Comparison of ENCODE assay signal across 8 cellular contexts in genomic region chr13:43786766-43787517, GRCh38. TPM values are rescaled to one million over a fixed set of nuclear protein-coding genes. Genes with fewer than 3 reads are reported as not detected.
A peak's percentile ranks its signal among the peaks of the same experiment; 100 is the strongest.
DNase-seq lines count a peak whose midpoint lies in the region; ATAC-seq and TF ChIP-seq lines count a peak whose summit lies in the region.

Gene ENOX1, minus strand, starts transcription at chr13:43786972.

- peaks cover 13% of the 10 kb centered on the region for H3K4me1 Mint-ChIP-seq in activated CD4-positive, alpha-beta T cell treated with anti-CD3 and anti-CD28 coated beads, Interleukin-2, amount 10 ng/mL, durations not matched to agents 7 days and 5 days

- no peak within 1 kb of the TSS for H3K27ac Mint-ChIP-seq in activated CD4-positive, alpha-beta T cell treated with anti-CD3 and anti-CD28 coated beads, Interleukin-2, amount 10 ng/mL, durations not matched to agents 7 days and 5 days

- peak within 1 kb of the TSS; percentile 77 for H3K4me3 Mint-ChIP-seq in activated CD4-positive, alpha-beta T cell treated with anti-CD3 and anti-CD28 coated beads, Interleukin-2, amount 10 ng/mL, durations not matched to agents 7 days and 5 days

- no peaks in the 10 kb centered on the region for H3K9me3 ChIP-seq in mesodermal cell (ENCODE audit: control insufficient read depth, low read length)

- H3K27me3 Mint-ChIP-seq in activated CD4-positive, alpha-beta T cell treated with anti-CD3 and anti-CD28 coated beads, Interleukin-2, amount 10 ng/mL, durations not matched to agents 7 days and 5 days, result peaks cover 54% of the 10 kb centered on the region

- no peak for TF ChIP-seq POLR2A in erythroblast (IDR thresholded peaks at IDR 0.05; ENCODE audit: low read length)

- CTCF ChIA-PET in activated CD4-positive, alpha-beta T cell treated with anti-CD3 and anti-CD28 coated beads, Interleukin-2, amount 10 ng/mL, durations not matched to agents 7 days and 5 days (lab: Charles Lee), result no interaction called here

- DNase-seq in AG08395 (ENCODE audit: low spot score) (peak; percentile 68), NCI-H1092 (lab: John Stamatoyannopoulos, UW) (peak; percentile 77), erythroblast (lab: John Stamatoyannopoulos, UW) (peak; percentile 23 to 46), superior temporal gyrus (ENCODE audit: extremely low spot score) (peak; percentile 90)
- DNase-seq in activated CD4-positive, alpha-beta T cell treated with anti-CD3 and anti-CD28 coated beads, Interleukin-2, amount 10 ng/mL, durations not matched to agents 7 days and 5 days, result peak; percentile 32

- no peak for ATAC-seq in GM18907 (IDR thresholded peaks at IDR 0.05; ENCODE audit: unreplicated experiment)

- H3K27ac ChIP-seq in mesodermal cell (ENCODE audit: low read depth, low read length, severe bottlenecking), result peak within 1 kb of the TSS; percentile 8

- peak within 1 kb of the TSS; percentile 58 for H3K4me3 ChIP-seq in mesodermal cell (ENCODE audit: extremely low read depth, insufficient read depth, low read length, poor library complexity, severe bottlenecking)

- POLR2A ChIA-PET in activated CD4-positive, alpha-beta T cell treated with anti-CD3 and anti-CD28 coated beads, Interleukin-2, amount 10 ng/mL, durations not matched to agents 7 days and 5 days (lab: Charles Lee), result no interaction called here

- no peaks in the 10 kb centered on the region for H3K36me3 Mint-ChIP-seq in activated CD4-positive, alpha-beta T cell treated with anti-CD3 and anti-CD28 coated beads, Interleukin-2, amount 10 ng/mL, durations not matched to agents 7 days and 5 days (ENCODE audit: low read depth)

- no peaks in the 10 kb centered on the region for H3K9me3 Mint-ChIP-seq in activated CD4-positive, alpha-beta T cell treated with anti-CD3 and anti-CD28 coated beads, Interleukin-2, amount 10 ng/mL, durations not matched to agents 7 days and 5 days

- no peaks in the 10 kb centered on the region for H3K4me1 ChIP-seq in mesodermal cell (ENCODE audit: control insufficient read depth, insufficient read depth, low read length, poor library complexity, severe bottlenecking)

- H3K36me3 ChIP-seq in mesodermal cell (ENCODE audit: control insufficient read depth, insufficient read depth, low read length), result no peaks in the 10 kb centered on the region

- TF ChIP-seq CTCF in GM12873 (IDR thresholded peaks at IDR 0.05; ENCODE audit: insufficient read depth, low read depth, low read length, missing control alignments), result peak; percentile 7

- 1% methylated on average over 59 to 84 of the region's 93 CpGs for WGBS in mesodermal cell (ENCODE audit: insufficient coverage in 2 of 2), 2 experiments

RNA-seq across cellular contexts. Expression of gene ENOX1, which starts in this region (rescaled TPM):
- under 1 TPM; 0.07 to 0.19 TPM for total RNA-seq in activated CD4-positive, alpha-beta T cell treated with anti-CD3 and anti-CD28 coated beads, Interleukin-2, amount 10 ng/mL, durations not matched to agents 7 days and 5 days
- polyA plus RNA-seq in mesodermal cell (2013, experiment 1 of 2), result 5.6 TPM
- 6.5 TPM for polyA plus RNA-seq in mesodermal cell (2013, experiment 2 of 2)

Comparison
In these comparisons a context has a peak if more than half of its experiments do, and no peak if none do; other contexts are left out.
1. Peak in DNase-seq in activated CD4-positive, alpha-beta T cell treated with anti-CD3 and anti-CD28 coated beads, Interleukin-2, amount 10 ng/mL, durations not matched to agents 7 days and 5 days; RNA of the gene not detected or under 1 TPM.
2. DNase-seq: peak in every context shown above with its lines; median percentile 90 in superior temporal gyrus; 77 in NCI-H1092; 68 in AG08395; 34 in erythroblast; 32 in activated CD4-positive, alpha-beta T cell treated with anti-CD3 and anti-CD28 coated beads, Interleukin-2, amount 10 ng/mL, durations not matched to agents 7 days and 5 days.